Comparison of ENCODE assay signal across 2 cellular contexts in the genomic region with DNA sequence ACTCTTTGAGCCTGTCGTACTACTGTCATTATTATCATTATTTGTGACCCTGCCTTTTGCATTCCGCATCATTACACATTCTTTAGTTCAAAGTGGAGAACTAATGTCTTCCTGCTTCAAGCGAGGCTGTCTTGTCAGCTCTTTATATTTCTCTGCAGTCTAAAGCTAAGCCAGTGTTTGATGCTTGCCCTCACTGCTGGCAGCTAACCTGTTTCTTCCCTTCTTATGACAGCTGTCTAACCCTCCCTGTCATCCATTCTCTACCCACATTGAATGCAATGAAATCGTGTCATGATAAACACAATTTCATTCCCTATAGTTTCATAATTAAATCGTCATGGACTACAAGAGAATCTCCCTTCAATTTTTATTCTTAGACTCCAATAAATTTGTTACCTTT.
TF ChIP-seq lines count a peak whose summit lies in the region.

No MANE protein-coding gene starts in this region.

TF ChIP-seq in SK-N-SH, 30 proteins besides CTCF, POLR2A, EP300 and RAD21:
- TF ChIP-seq RFX5 (IDR thresholded peaks at IDR 0.05; ENCODE audit: low read length) (no peak), FOSL2 (IDR thresholded peaks at IDR 0.05; ENCODE audit: borderline replicate concordance, low read depth) (no peak), GABPA (IDR thresholded peaks at IDR 0.05; ENCODE audit: low read depth) (no peak), GATA2 (CRISPR knock-in tag; IDR thresholded peaks at IDR 0.05) (no peak), REST (IDR thresholded peaks at IDR 0.05; ENCODE audit: low read depth, low read length) (no peak), MXI1 (IDR thresholded peaks at IDR 0.05; ENCODE audit: low read depth, low read length) (no peak), ELF1 (IDR thresholded peaks at IDR 0.05) (no peak), JUND (IDR thresholded peaks at IDR 0.05) (no peak), SMC3 (IDR thresholded peaks at IDR 0.05; ENCODE audit: low read depth, low read length) (no peak), NRF1 (IDR thresholded peaks at IDR 0.05; ENCODE audit: low read depth, low read length) (no peak), POLR2AphosphoS5 (IDR thresholded peaks at IDR 0.05; ENCODE audit: low read depth, low read length) (no peak), NFIC (IDR thresholded peaks at IDR 0.05; ENCODE audit: borderline replicate concordance) (no peak), PBX3 (IDR thresholded peaks at IDR 0.05) (no peak), TAF1 (IDR thresholded peaks at IDR 0.05; ENCODE audit: borderline replicate concordance, low read depth, low read length) (no peak), RCOR1 (IDR thresholded peaks at IDR 0.05; ENCODE audit: low read length) (no peak), TEAD4 (IDR thresholded peaks at IDR 0.05; ENCODE audit: borderline replicate concordance, insufficient read depth) (no peak)
- TF ChIP-seq, protein P1, sequence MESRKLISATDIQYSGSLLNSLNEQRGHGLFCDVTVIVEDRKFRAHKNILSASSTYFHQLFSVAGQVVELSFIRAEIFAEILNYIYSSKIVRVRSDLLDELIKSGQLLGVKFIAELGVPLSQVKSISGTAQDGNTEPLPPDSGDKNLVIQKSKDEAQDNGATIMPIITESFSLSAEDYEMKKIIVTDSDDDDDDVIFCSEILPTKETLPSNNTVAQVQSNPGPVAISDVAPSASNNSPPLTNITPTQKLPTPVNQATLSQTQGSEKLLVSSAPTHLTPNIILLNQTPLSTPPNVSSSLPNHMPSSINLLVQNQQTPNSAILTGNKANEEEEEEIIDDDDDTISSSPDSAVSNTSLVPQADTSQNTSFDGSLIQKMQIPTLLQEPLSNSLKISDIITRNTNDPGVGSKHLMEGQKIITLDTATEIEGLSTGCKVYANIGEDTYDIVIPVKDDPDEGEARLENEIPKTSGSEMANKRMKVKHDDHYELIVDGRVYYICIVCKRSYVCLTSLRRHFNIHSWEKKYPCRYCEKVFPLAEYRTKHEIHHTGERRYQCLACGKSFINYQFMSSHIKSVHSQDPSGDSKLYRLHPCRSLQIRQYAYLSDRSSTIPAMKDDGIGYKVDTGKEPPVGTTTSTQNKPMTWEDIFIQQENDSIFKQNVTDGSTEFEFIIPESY (IDR thresholded peaks at IDR 0.05; ENCODE audit: borderline replicate concordance, low read depth): no peak
- TF ChIP-seq, protein P2, sequence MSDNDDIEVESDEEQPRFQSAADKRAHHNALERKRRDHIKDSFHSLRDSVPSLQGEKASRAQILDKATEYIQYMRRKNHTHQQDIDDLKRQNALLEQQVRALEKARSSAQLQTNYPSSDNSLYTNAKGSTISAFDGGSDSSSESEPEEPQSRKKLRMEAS (IDR thresholded peaks at IDR 0.05; ENCODE audit: low read depth): no peak
- TF ChIP-seq, protein P3, sequence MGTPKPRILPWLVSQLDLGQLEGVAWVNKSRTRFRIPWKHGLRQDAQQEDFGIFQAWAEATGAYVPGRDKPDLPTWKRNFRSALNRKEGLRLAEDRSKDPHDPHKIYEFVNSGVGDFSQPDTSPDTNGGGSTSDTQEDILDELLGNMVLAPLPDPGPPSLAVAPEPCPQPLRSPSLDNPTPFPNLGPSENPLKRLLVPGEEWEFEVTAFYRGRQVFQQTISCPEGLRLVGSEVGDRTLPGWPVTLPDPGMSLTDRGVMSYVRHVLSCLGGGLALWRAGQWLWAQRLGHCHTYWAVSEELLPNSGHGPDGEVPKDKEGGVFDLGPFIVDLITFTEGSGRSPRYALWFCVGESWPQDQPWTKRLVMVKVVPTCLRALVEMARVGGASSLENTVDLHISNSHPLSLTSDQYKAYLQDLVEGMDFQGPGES (IDR thresholded peaks at IDR 0.05; ENCODE audit: low read depth, low read length): no peak
- TF ChIP-seq, protein P4, sequence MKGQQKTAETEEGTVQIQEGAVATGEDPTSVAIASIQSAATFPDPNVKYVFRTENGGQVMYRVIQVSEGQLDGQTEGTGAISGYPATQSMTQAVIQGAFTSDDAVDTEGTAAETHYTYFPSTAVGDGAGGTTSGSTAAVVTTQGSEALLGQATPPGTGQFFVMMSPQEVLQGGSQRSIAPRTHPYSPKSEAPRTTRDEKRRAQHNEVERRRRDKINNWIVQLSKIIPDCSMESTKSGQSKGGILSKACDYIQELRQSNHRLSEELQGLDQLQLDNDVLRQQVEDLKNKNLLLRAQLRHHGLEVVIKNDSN (IDR thresholded peaks at IDR 0.05; ENCODE audit: borderline replicate concordance, low read depth): no peak

TF ChIP-seq in SK-N-SH treated with all-trans-retinoic acid at 6 μM for 48 hours, 23 proteins besides CTCF, POLR2A, EP300 and RAD21:
- TF ChIP-seq ZNF8 (CRISPR knock-in tag; IDR thresholded peaks at IDR 0.05) (no peak), ARNTL (CRISPR knock-in tag; IDR thresholded peaks at IDR 0.05; ENCODE audit: borderline replicate concordance, low read depth) (no peak), ESRRG (CRISPR knock-in tag; IDR thresholded peaks at IDR 0.05) (no peak), TSHZ2 (CRISPR knock-in tag; IDR thresholded peaks at IDR 0.05) (no peak), SNAI2 (CRISPR knock-in tag; IDR thresholded peaks at IDR 0.05) (no peak)
